ENCODE assay signal across 9 cellular contexts in genomic region chr20:47493954-47494293, GRCh38. TPM values are rescaled to one million over a fixed set of nuclear protein-coding genes. Genes with fewer than 3 reads are reported as not detected.
DNase-seq lines count a peak whose midpoint lies in the region; ATAC-seq and TF ChIP-seq lines count a peak whose summit lies in the region.
"Had no signal": no experiment of that assay in that cellular context is flagged by ENCODE, and none has a peak within 500 bp of the region (broad histone marks: within the 10 kb centered on the region; RNA-seq: fewer than 3 reads in every experiment).

No MANE protein-coding gene starts in this region.

- no peak for ATAC-seq in activated naive CD4-positive, alpha-beta T cell treated with anti-CD3 and anti-CD28 coated beads, Interleukin-2, amount 50 U/mL, for 72 hours
- ATAC-seq in activated B cell treated with CpG ODN at 0.5 μM for 24 hours (ENCODE audit: low read depth) (no peak), upper lobe of left lung (ENCODE audit: low FRiP score in 2 of 2) (peak in 1 of 2 donors; percentile 50)

- 27% methylated on average over 2 of the region's 2 CpGs for WGBS in liver
- WGBS in upper lobe of left lung, 2 donors = 32 to 37% methylated on average over 2 of the region's 2 CpGs

- intact Hi-C loops in activated B cell treated with CpG ODN at 0.5 μM for 24 hours (cut with micrococcal nuclease) = loop anchor here (1.0 kb wide), 1 partner anchor 7 kb away; the partner anchor contains the start of gene NCOA3

- no peak overlapping the region for H3K4me3 ChIP-seq in liver (ENCODE audit: low read depth in 1 of 3, low read length in 3 of 3)
- H3K4me3 ChIP-seq in upper lobe of left lung = no peak overlapping the region

- H3K27ac Mint-ChIP-seq in activated naive CD4-positive, alpha-beta T cell treated with anti-CD3 and anti-CD28 coated beads, Interleukin-2, amount 50 U/mL, for 24 hours = peak overlapping the region; percentile 83
- H3K27ac Mint-ChIP-seq in activated naive CD4-positive, alpha-beta T cell treated with anti-CD3 and anti-CD28 coated beads, Interleukin-2, amount 50 U/mL, for 72 hours = peak overlapping the region in 1 of 2 donors; percentile 71
- H3K27ac Mint-ChIP-seq in activated B cell treated with CpG ODN at 0.5 μM for 24 hours = peak overlapping the region; percentile 18

- H3K27me3 ChIP-seq in liver (ENCODE audit: control insufficient read depth in 4 of 4, insufficient read depth in 4 of 4, low read length in 3 of 4) (no peaks in the 10 kb centered on the region), upper lobe of left lung (no peaks in the 10 kb centered on the region)

- no peak for TF ChIP-seq POLR2A in upper lobe of left lung (IDR thresholded peaks at IDR 0.05)

- DNase-seq in activated naive CD4-positive, alpha-beta T cell treated with anti-CD3 and anti-CD28 coated beads, Interleukin-2, amount 50 U/mL, for 72 hours (ENCODE audit: low spot score in 2 of 2) = no peak
- DNase-seq in activated B cell treated with CpG ODN at 0.5 μM for 24 hours = no peak
- peak in 1 of 2 donors; percentile 35 for DNase-seq in upper lobe of left lung
- no peak for DNase-seq in GDM1 (lab: John Stamatoyannopoulos, UW)
- DNase-seq in inferior parietal cortex (ENCODE audit: extremely low spot score) = no peak
- no peak for DNase-seq in DMS79 (lab: John Stamatoyannopoulos, UW)
- DNase-seq: amniotic stem cell had no signal

- peaks cover 3% of the 10 kb centered on the region for H3K36me3 Mint-ChIP-seq in activated naive CD4-positive, alpha-beta T cell treated with anti-CD3 and anti-CD28 coated beads, Interleukin-2, amount 50 U/mL, for 24 hours
- peaks cover 4 to 15% of the 10 kb centered on the region in 2 donors for H3K36me3 Mint-ChIP-seq in activated naive CD4-positive, alpha-beta T cell treated with anti-CD3 and anti-CD28 coated beads, Interleukin-2, amount 50 U/mL, for 72 hours
- no peaks in the 10 kb centered on the region for H3K36me3 Mint-ChIP-seq in activated B cell treated with CpG ODN at 0.5 μM for 24 hours (ENCODE audit: low read depth)

- peaks cover 49% of the 10 kb centered on the region for H3K4me1 Mint-ChIP-seq in activated naive CD4-positive, alpha-beta T cell treated with anti-CD3 and anti-CD28 coated beads, Interleukin-2, amount 50 U/mL, for 24 hours
- peaks cover 70% of the 10 kb centered on the region for H3K4me1 Mint-ChIP-seq in activated B cell treated with CpG ODN at 0.5 μM for 24 hours

- TF ChIP-seq CTCF in activated B cell treated with CpG ODN at 0.5 μM for 24 hours (IDR thresholded peaks at IDR 0.05) (no peak), liver (IDR thresholded peaks at IDR 0.05; ENCODE audit: low read depth, low read length, missing input control) (no peak), upper lobe of left lung (IDR thresholded peaks at IDR 0.05) (no peak)

- H3K9me3 ChIP-seq in liver (ENCODE audit: control insufficient read depth in 4 of 4, low read length in 3 of 4) (no peaks in the 10 kb centered on the region), upper lobe of left lung (no peaks in the 10 kb centered on the region)

- POLR2A ChIA-PET in activated B cell treated with CpG ODN at 0.5 μM for 24 hours (lab: Charles Lee) = interaction anchor here (0.7 to 12.2 kb wide), 7 partner anchors 8 to 230 kb away, joined by 3 to 295 read pairs (median 7); partner anchors contain the start of gene NCOA3

- peak overlapping the region in 1 of 2 donors; percentile 85 for H3K9ac ChIP-seq in liver (ENCODE audit: low read depth in 1 of 2, low read length in 2 of 2)

- no peaks in the 10 kb centered on the region for H3K36me3 ChIP-seq in liver (ENCODE audit: control insufficient read depth in 4 of 4, insufficient read depth in 3 of 4, low read depth in 1 of 4, low read length in 3 of 4)
- no peaks in the 10 kb centered on the region for H3K36me3 ChIP-seq in upper lobe of left lung

- no peaks in the 10 kb centered on the region for H3K9me3 Mint-ChIP-seq in activated naive CD4-positive, alpha-beta T cell treated with anti-CD3 and anti-CD28 coated beads, Interleukin-2, amount 50 U/mL, for 24 hours
- H3K9me3 Mint-ChIP-seq in activated naive CD4-positive, alpha-beta T cell treated with anti-CD3 and anti-CD28 coated beads, Interleukin-2, amount 50 U/mL, for 72 hours = peaks cover 3 to 4% of the 10 kb centered on the region in 2 donors
- no peaks in the 10 kb centered on the region for H3K9me3 Mint-ChIP-seq in activated B cell treated with CpG ODN at 0.5 μM for 24 hours

- TF ChIP-seq EP300 in upper lobe of left lung (IDR thresholded peaks at IDR 0.05) = peak in 1 of 4 donors; percentile 23

- H3K4me3 Mint-ChIP-seq in activated naive CD4-positive, alpha-beta T cell treated with anti-CD3 and anti-CD28 coated beads, Interleukin-2, amount 50 U/mL, for 24 hours = no peak overlapping the region
- H3K4me3 Mint-ChIP-seq in activated B cell treated with CpG ODN at 0.5 μM for 24 hours = no peak overlapping the region

- CTCF ChIA-PET in activated B cell treated with CpG ODN at 0.5 μM for 24 hours (lab: Charles Lee) = interaction anchor here (0.7 to 1.6 kb wide), 4 partner anchors 26 to 220 kb away, joined by 5 to 9 read pairs (median 6); no protein-coding TSS in a partner anchor

- no peak for TF ChIP-seq RAD21 in liver (IDR thresholded peaks at IDR 0.05)

- no peaks in the 10 kb centered on the region for H3K27me3 Mint-ChIP-seq in activated naive CD4-positive, alpha-beta T cell treated with anti-CD3 and anti-CD28 coated beads, Interleukin-2, amount 50 U/mL, for 24 hours
- no peaks in the 10 kb centered on the region for H3K27me3 Mint-ChIP-seq in activated B cell treated with CpG ODN at 0.5 μM for 24 hours

- H3K4me1 ChIP-seq in liver (ENCODE audit: control insufficient read depth in 4 of 4, insufficient read depth in 4 of 4, low read length in 3 of 4) (peaks cover 6 to 14% (median 12%) of the 10 kb centered on the region in 4 donors), upper lobe of left lung (peaks cover 17 to 24% (median 21%) of the 10 kb centered on the region in 4 donors)

- H3K27ac ChIP-seq in liver (ENCODE audit: low read depth in 1 of 2, low read length in 2 of 2) (peak overlapping the region; percentile 86 to 98), upper lobe of left lung (peak overlapping the region; percentile 47 to 79 (median 64))

TF ChIP-seq in liver, 16 proteins besides CTCF, POLR2A, EP300 and RAD21 (continues in another document):
- TF ChIP-seq GABPA (IDR thresholded peaks at IDR 0.05 in 1 of 2, conservative IDR thresholded peaks at IDR 0.05 in 1 of 2) (no peak), HNF4G (IDR thresholded peaks at IDR 0.05) (no peak), YY1 (IDR thresholded peaks at IDR 0.05) (no peak), FOXA1 (IDR thresholded peaks at IDR 0.05) (no peak), FOXA2 (IDR thresholded peaks at IDR 0.05) (no peak), EGR1 (IDR thresholded peaks at IDR 0.05; ENCODE audit: low read depth in 2 of 2) (no peak), SP1 (IDR thresholded peaks at IDR 0.05) (no peak), HNF4A (conservative IDR thresholded peaks at IDR 0.05) (no peak), NR2F2 (IDR thresholded peaks at IDR 0.05) (no peak), JUND (IDR thresholded peaks at IDR 0.05) (no peak), RXRA (IDR thresholded peaks at IDR 0.05) (no peak), TAF1 (conservative IDR thresholded peaks at IDR 0.05) (no peak)
- TF ChIP-seq, protein P1, sequence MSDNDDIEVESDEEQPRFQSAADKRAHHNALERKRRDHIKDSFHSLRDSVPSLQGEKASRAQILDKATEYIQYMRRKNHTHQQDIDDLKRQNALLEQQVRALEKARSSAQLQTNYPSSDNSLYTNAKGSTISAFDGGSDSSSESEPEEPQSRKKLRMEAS (IDR thresholded peaks at IDR 0.05) = no peak
- TF ChIP-seq, protein P2, sequence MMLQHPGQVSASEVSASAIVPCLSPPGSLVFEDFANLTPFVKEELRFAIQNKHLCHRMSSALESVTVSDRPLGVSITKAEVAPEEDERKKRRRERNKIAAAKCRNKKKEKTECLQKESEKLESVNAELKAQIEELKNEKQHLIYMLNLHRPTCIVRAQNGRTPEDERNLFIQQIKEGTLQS (IDR thresholded peaks at IDR 0.05) = no peak
- TF ChIP-seq, protein P3, sequence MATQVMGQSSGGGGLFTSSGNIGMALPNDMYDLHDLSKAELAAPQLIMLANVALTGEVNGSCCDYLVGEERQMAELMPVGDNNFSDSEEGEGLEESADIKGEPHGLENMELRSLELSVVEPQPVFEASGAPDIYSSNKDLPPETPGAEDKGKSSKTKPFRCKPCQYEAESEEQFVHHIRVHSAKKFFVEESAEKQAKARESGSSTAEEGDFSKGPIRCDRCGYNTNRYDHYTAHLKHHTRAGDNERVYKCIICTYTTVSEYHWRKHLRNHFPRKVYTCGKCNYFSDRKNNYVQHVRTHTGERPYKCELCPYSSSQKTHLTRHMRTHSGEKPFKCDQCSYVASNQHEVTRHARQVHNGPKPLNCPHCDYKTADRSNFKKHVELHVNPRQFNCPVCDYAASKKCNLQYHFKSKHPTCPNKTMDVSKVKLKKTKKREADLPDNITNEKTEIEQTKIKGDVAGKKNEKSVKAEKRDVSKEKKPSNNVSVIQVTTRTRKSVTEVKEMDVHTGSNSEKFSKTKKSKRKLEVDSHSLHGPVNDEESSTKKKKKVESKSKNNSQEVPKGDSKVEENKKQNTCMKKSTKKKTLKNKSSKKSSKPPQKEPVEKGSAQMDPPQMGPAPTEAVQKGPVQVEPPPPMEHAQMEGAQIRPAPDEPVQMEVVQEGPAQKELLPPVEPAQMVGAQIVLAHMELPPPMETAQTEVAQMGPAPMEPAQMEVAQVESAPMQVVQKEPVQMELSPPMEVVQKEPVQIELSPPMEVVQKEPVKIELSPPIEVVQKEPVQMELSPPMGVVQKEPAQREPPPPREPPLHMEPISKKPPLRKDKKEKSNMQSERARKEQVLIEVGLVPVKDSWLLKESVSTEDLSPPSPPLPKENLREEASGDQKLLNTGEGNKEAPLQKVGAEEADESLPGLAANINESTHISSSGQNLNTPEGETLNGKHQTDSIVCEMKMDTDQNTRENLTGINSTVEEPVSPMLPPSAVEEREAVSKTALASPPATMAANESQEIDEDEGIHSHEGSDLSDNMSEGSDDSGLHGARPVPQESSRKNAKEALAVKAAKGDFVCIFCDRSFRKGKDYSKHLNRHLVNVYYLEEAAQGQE (IDR thresholded peaks at IDR 0.05) = no peak

RNA-seq across cellular contexts. Expression of gene NCOA3, which starts 7.8 kb away (rescaled TPM):
- total RNA-seq in activated naive CD4-positive, alpha-beta T cell treated with anti-CD3 and anti-CD28 coated beads, Interleukin-2, amount 50 U/mL, for 72 hours = 10 to 100 TPM; 81.6 to 92.6 TPM
- total RNA-seq in activated B cell treated with CpG ODN at 0.5 μM for 24 hours (186 and 187 TPM in 2 replicates), liver (10 to 100 TPM; 12.6 to 18.2 TPM), upper lobe of left lung (10 to 100 TPM; 27.9 to 54.7 (median 38.9) TPM)
- polyA plus RNA-seq in liver = 1 to 10 TPM; 3.8 to 5.2 TPM
